8 cellular contexts compared by ENCODE assay signal in the genomic region with DNA sequence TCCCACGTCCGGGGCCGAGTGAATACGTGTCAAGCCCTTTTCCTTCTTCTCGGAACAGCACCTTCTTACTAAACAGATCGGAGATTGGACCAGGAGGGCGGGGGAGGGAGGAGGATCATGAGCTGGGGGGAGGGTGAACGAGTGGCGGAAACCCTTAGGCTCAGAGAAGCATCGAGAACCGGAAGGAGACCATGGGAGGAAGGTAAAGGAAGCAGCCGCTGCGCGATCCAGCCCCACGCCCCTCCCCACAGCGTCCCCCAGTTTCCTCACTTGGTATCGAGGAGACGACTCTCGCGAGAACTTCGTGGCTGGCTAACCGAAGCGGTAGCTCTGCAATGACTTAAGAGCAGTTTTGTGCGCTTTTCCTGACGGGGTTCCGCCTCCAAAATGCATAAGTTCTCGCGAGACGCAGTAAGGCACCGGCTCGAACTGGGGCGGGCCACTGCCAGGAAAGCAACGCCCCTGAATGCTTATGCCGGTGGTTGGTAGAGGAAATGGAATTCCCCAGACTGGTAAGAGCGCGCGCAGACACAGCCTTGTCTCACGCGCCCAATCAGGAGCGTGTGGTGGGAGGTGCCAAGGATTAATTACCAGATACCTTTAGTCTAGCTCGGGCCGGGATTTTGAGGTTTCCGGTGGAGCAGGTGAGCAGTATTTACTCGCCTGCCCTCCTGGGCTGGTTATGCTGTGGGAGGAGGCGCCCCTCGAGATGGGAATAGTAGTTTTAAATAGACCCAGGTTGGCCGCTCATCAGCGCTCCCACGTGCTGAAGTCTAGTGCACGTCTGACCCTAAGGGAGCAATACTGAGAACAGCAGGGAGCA. TPM values are rescaled to one million over a fixed set of nuclear protein-coding genes. Genes with fewer than 3 reads are reported as not detected.
A peak's percentile ranks its signal among the peaks of the same experiment; 100 is the strongest.
DNase-seq lines count a peak whose midpoint lies in the region; ATAC-seq, FAIRE-seq and TF ChIP-seq lines count a peak whose summit lies in the region.

No MANE protein-coding gene starts in this region.

- WGBS in A549 (ENCODE audit: missing lambda C conversion rate): 2% methylated on average over 22 of the region's 50 CpGs

- in situ Hi-C loops in brain microvascular endothelial cell (cut with HindIII; ENCODE audit: low pct_ligation_motif_present, low sequenced_read_pairs): no loop called here

- CTCF ChIA-PET in A549 (lab: Yijun Ruan, JAX): interaction anchor here (0.9 to 2.6 kb wide), 8 partner anchors 12 to 209 kb away, joined by 3 to 7 read pairs (median 5); a partner anchor contains a TSS

- TF ChIP-seq EP300 in A549 (IDR thresholded peaks at IDR 0.05): 0 out of 5 replicates have a peak, but pooled peaks of 1 of the 2 experiments have one; percentile 13

- TF ChIP-seq CTCF in A549 (IDR thresholded peaks at IDR 0.05) (no peak), brain microvascular endothelial cell (IDR thresholded peaks at IDR 0.05; ENCODE audit: low read depth, low read length, missing control alignments) (peak; percentile 9)

- peaks cover 7% of the 10 kb centered on the region for H3K36me3 ChIP-seq in brain microvascular endothelial cell (replicated peaks)

- peak in 1 of 2 experiments; percentile 12; a peak in 1 of 5 replicates for TF ChIP-seq RAD21 in A549 (conservative IDR thresholded peaks at IDR 0.05 in 1 of 2, IDR thresholded peaks at IDR 0.05 in 1 of 2)

- intact Hi-C loops in sciatic nerve (cut with DNase I): no loop called here

- H3K27ac ChIP-seq in A549 (peak overlapping the region; percentile 100), brain microvascular endothelial cell (peak overlapping the region; percentile 99)

- peak; percentile 53 to 100 for DNase-seq in A549 (ENCODE audit: low read depth in 1 of 2, low spot score in 1 of 2)
- DNase-seq in NCI-H2107 (lab: John Stamatoyannopoulos, UW): peak; percentile 92
- peak; percentile 100 for DNase-seq in brain microvascular endothelial cell
- peak; percentile 98 for DNase-seq in iPS DF 4.7 (ENCODE audit: extremely low read depth, low spot score)
- DNase-seq in sciatic nerve (ENCODE audit: low spot score): peak; percentile 100

- peak overlapping the region; percentile 91 for H3K4me2 ChIP-seq in A549

- H3K4me1 ChIP-seq in A549: peaks cover 23% of the 10 kb centered on the region

- H3K4me3 ChIP-seq in A549: peak overlapping the region; percentile 95
- peak overlapping the region; percentile 69 for H3K4me3 ChIP-seq in brain microvascular endothelial cell (ENCODE audit: low read depth, low read length)

- H3K27me3 ChIP-seq in brain microvascular endothelial cell (replicated peaks): no peaks in the 10 kb centered on the region

- TF ChIP-seq POLR2A in A549 (IDR thresholded peaks at IDR 0.05; ENCODE audit: low read length): peak; percentile 62

- POLR2A ChIA-PET in A549 (lab: Yijun Ruan, JAX): interaction anchor here (0.6 to 3.5 kb wide), 25 partner anchors 9 to 397 kb away, joined by 3 to 78 read pairs (median 5); a partner anchor contains a TSS

- FAIRE-seq in A549 (lab: Jason Lieb, UNC) (no peak), TTC549 (lab: Jason Lieb, UNC) (peak; percentile 95)

- no peaks in the 10 kb centered on the region for H3K9me3 ChIP-seq in A549

- peak; percentile 83 to 87 for ATAC-seq in A549
- ATAC-seq in GM18858 (IDR thresholded peaks at IDR 0.05; ENCODE audit: unreplicated experiment): peak; percentile 76
- ATAC-seq in HG03064 (IDR thresholded peaks at IDR 0.05; ENCODE audit: low read depth, unreplicated experiment): peak; percentile 74
- peak; percentile 92 for ATAC-seq in sciatic nerve

TF ChIP-seq in A549, 52 proteins besides CTCF, POLR2A, EP300 and RAD21 (continues in another document):
- TF ChIP-seq, protein P1, sequence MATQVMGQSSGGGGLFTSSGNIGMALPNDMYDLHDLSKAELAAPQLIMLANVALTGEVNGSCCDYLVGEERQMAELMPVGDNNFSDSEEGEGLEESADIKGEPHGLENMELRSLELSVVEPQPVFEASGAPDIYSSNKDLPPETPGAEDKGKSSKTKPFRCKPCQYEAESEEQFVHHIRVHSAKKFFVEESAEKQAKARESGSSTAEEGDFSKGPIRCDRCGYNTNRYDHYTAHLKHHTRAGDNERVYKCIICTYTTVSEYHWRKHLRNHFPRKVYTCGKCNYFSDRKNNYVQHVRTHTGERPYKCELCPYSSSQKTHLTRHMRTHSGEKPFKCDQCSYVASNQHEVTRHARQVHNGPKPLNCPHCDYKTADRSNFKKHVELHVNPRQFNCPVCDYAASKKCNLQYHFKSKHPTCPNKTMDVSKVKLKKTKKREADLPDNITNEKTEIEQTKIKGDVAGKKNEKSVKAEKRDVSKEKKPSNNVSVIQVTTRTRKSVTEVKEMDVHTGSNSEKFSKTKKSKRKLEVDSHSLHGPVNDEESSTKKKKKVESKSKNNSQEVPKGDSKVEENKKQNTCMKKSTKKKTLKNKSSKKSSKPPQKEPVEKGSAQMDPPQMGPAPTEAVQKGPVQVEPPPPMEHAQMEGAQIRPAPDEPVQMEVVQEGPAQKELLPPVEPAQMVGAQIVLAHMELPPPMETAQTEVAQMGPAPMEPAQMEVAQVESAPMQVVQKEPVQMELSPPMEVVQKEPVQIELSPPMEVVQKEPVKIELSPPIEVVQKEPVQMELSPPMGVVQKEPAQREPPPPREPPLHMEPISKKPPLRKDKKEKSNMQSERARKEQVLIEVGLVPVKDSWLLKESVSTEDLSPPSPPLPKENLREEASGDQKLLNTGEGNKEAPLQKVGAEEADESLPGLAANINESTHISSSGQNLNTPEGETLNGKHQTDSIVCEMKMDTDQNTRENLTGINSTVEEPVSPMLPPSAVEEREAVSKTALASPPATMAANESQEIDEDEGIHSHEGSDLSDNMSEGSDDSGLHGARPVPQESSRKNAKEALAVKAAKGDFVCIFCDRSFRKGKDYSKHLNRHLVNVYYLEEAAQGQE (IDR thresholded peaks at IDR 0.05): peak; percentile 93
- TF ChIP-seq SREBF2 (IDR thresholded peaks at IDR 0.05) (no peak), RNF2 (IDR thresholded peaks at IDR 0.05; ENCODE audit: borderline replicate concordance, low read depth) (no peak), JUNB (IDR thresholded peaks at IDR 0.05) (no peak), NFE2L2 (conservative IDR thresholded peaks at IDR 0.05; ENCODE audit: low read length) (no peak), MAZ (IDR thresholded peaks at IDR 0.05; ENCODE audit: borderline replicate concordance, low read depth, low read length) (no peak), HEYL (CRISPR knock-in tag; IDR thresholded peaks at IDR 0.05) (no peak), TP53 (CRISPR knock-in tag; IDR thresholded peaks at IDR 0.05) (peak; percentile 25; the same call in 1 of the 2 replicates), JUN (IDR thresholded peaks at IDR 0.05) (peak; percentile 43 to 71; a peak in 2 of 5 replicates), ZFP36 (IDR thresholded peaks at IDR 0.05; ENCODE audit: borderline replicate concordance, partially characterized antibody) (no peak), ZC3H11A (IDR thresholded peaks at IDR 0.05) (no peak), NR3C1 (IDR thresholded peaks at IDR 0.05) (no peak), NPAS2 (CRISPR knock-in tag; IDR thresholded peaks at IDR 0.05; ENCODE audit: borderline replicate concordance) (no peak), GATA3 (IDR thresholded peaks at IDR 0.05; ENCODE audit: borderline replicate concordance) (0 out of 2 replicates have a peak, but pooled peaks have one; percentile 9), CBX8 (IDR thresholded peaks at IDR 0.05) (no peak), PHF8 (IDR thresholded peaks at IDR 0.05; ENCODE audit: borderline replicate concordance, low read depth) (peak; percentile 55), ZNF302 (CRISPR knock-in tag; IDR thresholded peaks at IDR 0.05) (no peak), EHMT2 (IDR thresholded peaks at IDR 0.05; ENCODE audit: low read depth) (no peak)
- TF ChIP-seq, protein P2, sequence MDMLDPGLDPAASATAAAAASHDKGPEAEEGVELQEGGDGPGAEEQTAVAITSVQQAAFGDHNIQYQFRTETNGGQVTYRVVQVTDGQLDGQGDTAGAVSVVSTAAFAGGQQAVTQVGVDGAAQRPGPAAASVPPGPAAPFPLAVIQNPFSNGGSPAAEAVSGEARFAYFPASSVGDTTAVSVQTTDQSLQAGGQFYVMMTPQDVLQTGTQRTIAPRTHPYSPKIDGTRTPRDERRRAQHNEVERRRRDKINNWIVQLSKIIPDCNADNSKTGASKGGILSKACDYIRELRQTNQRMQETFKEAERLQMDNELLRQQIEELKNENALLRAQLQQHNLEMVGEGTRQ (IDR thresholded peaks at IDR 0.05): no peak
- TF ChIP-seq, protein P3, sequence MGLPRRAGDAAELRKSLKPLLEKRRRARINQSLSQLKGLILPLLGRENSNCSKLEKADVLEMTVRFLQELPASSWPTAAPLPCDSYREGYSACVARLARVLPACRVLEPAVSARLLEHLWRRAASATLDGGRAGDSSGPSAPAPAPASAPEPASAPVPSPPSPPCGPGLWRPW (IDR thresholded peaks at IDR 0.05): no peak
- TF ChIP-seq, protein P4, sequence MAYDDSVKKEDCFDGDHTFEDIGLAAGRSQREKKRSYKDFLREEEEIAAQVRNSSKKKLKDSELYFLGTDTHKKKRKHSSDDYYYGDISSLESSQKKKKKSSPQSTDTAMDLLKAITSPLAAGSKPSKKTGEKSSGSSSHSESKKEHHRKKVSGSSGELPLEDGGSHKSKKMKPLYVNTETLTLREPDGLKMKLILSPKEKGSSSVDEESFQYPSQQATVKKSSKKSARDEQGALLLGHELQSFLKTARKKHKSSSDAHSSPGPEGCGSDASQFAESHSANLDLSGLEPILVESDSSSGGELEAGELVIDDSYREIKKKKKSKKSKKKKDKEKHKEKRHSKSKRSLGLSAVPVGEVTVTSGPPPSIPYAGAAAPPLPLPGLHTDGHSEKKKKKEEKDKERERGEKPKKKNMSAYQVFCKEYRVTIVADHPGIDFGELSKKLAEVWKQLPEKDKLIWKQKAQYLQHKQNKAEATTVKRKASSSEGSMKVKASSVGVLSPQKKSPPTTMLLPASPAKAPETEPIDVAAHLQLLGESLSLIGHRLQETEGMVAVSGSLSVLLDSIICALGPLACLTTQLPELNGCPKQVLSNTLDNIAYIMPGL (CRISPR knock-in tag; IDR thresholded peaks at IDR 0.05; ENCODE audit: borderline replicate concordance): no peak

RNA-seq across cellular contexts. Expression of a gene that starts 0.5 kb away (rescaled TPM):
- polyA plus RNA-seq in A549 (2011; rRNA removed): 254 and 338 TPM in 2 replicates
- polyA plus RNA-seq in A549 (2012; cell fraction: cytosol; rRNA removed): 194 and 198 TPM in 2 replicates
- polyA plus RNA-seq in A549 (2012; cell fraction: nucleus; rRNA removed): 122 and 144 TPM in 2 replicates
- polyA plus RNA-seq in A549 (2017; fragmentation: RNase III; extraction: RNeasy Plus Mini Kit Qiagen cat#74134 plus additional on column Dnase treatment): 181 to 198 TPM (median 186 TPM) in 3 replicates
- polyA minus RNA-seq in A549 (2011; rRNA and poly(A)+ RNA removed): 148 and 152 TPM in 2 replicates
- total RNA-seq in sciatic nerve: 278 TPM

RNA-seq across cellular contexts. Expression of a gene that starts 40.9 kb away (rescaled TPM):
- polyA plus RNA-seq in A549 (2011; rRNA removed) (59.1 and 84.1 TPM in 2 replicates), A549 (2017; fragmentation: RNase III; extraction: RNeasy Plus Mini Kit Qiagen cat#74134 plus additional on column Dnase treatment) (44.9 to 49.9 TPM (median 48.6 TPM) in 3 replicates)
- 34.2 and 36.0 TPM in 2 replicates for polyA plus RNA-seq in A549 (2012; cell fraction: cytosol; rRNA removed)
- polyA plus RNA-seq in A549 (2012; cell fraction: nucleus; rRNA removed): 6.9 and 7.7 TPM in 2 replicates
- polyA minus RNA-seq in A549 (2011; rRNA and poly(A)+ RNA removed): 23.3 and 27.3 TPM in 2 replicates
- 20.5 TPM for total RNA-seq in sciatic nerve

Comparison
In these comparisons a context has a peak if more than half of its experiments do, and no peak if none do; other contexts are left out.
1. Peak in every context shown above with its lines: DNase-seq, ATAC-seq, H3K4me3 ChIP-seq and H3K27ac ChIP-seq.